2 cellular contexts compared by ENCODE assay signal in genomic region chr15:41824062-41824745, GRCh38.
TF ChIP-seq lines count a peak whose summit lies in the region.

No MANE protein-coding gene starts in this region.

TF ChIP-seq in GM12878, 131 proteins besides CTCF, POLR2A, EP300 and RAD21:
- TF ChIP-seq HDAC2 (IDR thresholded peaks at IDR 0.05) (no peak), PML (IDR thresholded peaks at IDR 0.05; ENCODE audit: low read length) (no peak), MAX (IDR thresholded peaks at IDR 0.05; ENCODE audit: low read depth, low read length) (no peak), KDM1A (IDR thresholded peaks at IDR 0.05; ENCODE audit: borderline replicate concordance) (no peak), CHD2 (IDR thresholded peaks at IDR 0.05; ENCODE audit: borderline replicate concordance, low read depth, low read length) (no peak), NR2C2 (IDR thresholded peaks at IDR 0.05; ENCODE audit: borderline replicate concordance, control insufficient read depth, insufficient read length, low read depth) (no peak), ZBTB33 (IDR thresholded peaks at IDR 0.05) (no peak), ZBTB40 (IDR thresholded peaks at IDR 0.05; ENCODE audit: borderline replicate concordance) (no peak), MXI1 (IDR thresholded peaks at IDR 0.05; ENCODE audit: low read depth, low read length) (no peak), SRF (IDR thresholded peaks at IDR 0.05; ENCODE audit: low read depth in 2 of 2, low read length in 2 of 2) (no peak)

TF ChIP-seq in WTC11, 78 proteins besides CTCF, POLR2A, EP300 and RAD21:
- TF ChIP-seq TP53 (CRISPR knock-in tag; IDR thresholded peaks at IDR 0.05) (no peak), ATF3 (CRISPR knock-in tag; conservative IDR thresholded peaks at IDR 0.05) (no peak), ZNF671 (CRISPR knock-in tag; IDR thresholded peaks at IDR 0.05) (no peak), ZNF263 (CRISPR knock-in tag; IDR thresholded peaks at IDR 0.05; ENCODE audit: low read depth) (no peak), ETV6 (CRISPR knock-in tag; IDR thresholded peaks at IDR 0.05) (no peak), KAT7 (CRISPR knock-in tag; IDR thresholded peaks at IDR 0.05; ENCODE audit: borderline replicate concordance) (no peak), GRHL2 (CRISPR knock-in tag; IDR thresholded peaks at IDR 0.05; ENCODE audit: insufficient replicate concordance, severe bottlenecking) (no peak), AFF4 (CRISPR knock-in tag; IDR thresholded peaks at IDR 0.05; ENCODE audit: borderline replicate concordance) (no peak), FOXP1 (CRISPR knock-in tag; IDR thresholded peaks at IDR 0.05; ENCODE audit: borderline replicate concordance) (no peak), ZNF532 (CRISPR knock-in tag; IDR thresholded peaks at IDR 0.05; ENCODE audit: borderline replicate concordance) (no peak), IRF2 (CRISPR knock-in tag; IDR thresholded peaks at IDR 0.05; ENCODE audit: borderline replicate concordance, low read depth) (no peak), CREM (CRISPR knock-in tag; IDR thresholded peaks at IDR 0.05) (no peak), GABPB1 (CRISPR knock-in tag; IDR thresholded peaks at IDR 0.05) (no peak), ARID4B (CRISPR knock-in tag; IDR thresholded peaks at IDR 0.05; ENCODE audit: borderline replicate concordance) (no peak), ERG (CRISPR knock-in tag; IDR thresholded peaks at IDR 0.05) (no peak), E2F4 (CRISPR knock-in tag; IDR thresholded peaks at IDR 0.05; ENCODE audit: borderline replicate concordance, low read depth) (no peak)
